13 cellular contexts compared by ENCODE assay signal in the genomic region with DNA sequence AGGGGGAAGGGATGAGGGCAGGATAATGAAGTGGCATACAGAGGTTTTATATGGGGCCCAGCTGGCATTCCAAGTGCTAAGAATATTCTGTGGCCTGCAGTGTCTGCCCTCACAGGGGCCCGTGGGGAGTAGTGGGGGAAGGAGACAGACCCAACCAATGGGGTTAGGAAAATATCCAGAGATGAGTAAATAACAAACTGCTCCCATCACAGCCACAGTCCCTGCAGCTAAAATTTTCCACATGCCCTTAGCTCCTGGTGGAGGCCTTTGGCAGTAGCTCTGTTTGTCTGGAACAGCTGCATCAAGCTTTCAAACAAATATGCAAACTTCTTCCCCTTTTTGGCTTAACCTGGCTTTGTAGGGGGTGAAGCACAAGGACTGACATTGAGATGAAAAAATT. TPM values are rescaled to one million over a fixed set of nuclear protein-coding genes. Genes with fewer than 3 reads are reported as not detected.
DNase-seq lines count a peak whose midpoint lies in the region; TF ChIP-seq lines count a peak whose summit lies in the region.
"Had no signal": no experiment of that assay in that cellular context is flagged by ENCODE, and none has a peak within 500 bp of the region (broad histone marks: within the 10 kb centered on the region; RNA-seq: fewer than 3 reads in every experiment).

No MANE protein-coding gene starts in this region.

- CTCF ChIA-PET in AG04450 (lab: Charles Lee): interaction anchor here (0.6 to 5.5 kb wide), 5 partner anchors 10 to 135 kb away, joined by 3 to 47 read pairs (median 6); a partner anchor contains a TSS

- H3K27me3 ChIP-seq in AG04450 (ENCODE audit: control insufficient read depth, insufficient read depth, low read length) (no peaks in the 10 kb centered on the region), esophagus muscularis mucosa (no peaks in the 10 kb centered on the region), stomach (no peaks in the 10 kb centered on the region)
- H3K27me3 ChIP-seq: neural progenitor cell, upper lobe of left lung had no signal

- POLR2A ChIA-PET in AG04450 (lab: Yijun Ruan, JAX): no interaction called here

- intact Hi-C loops in esophagus muscularis mucosa (cut with DNase I): no loop called here
- intact Hi-C loops in stomach (cut with DNase I; ENCODE audit: low total_unique reads): no loop called here

- H3K9me3 ChIP-seq in AG04450 (ENCODE audit: control insufficient read depth, insufficient read depth, low read length) (no peaks in the 10 kb centered on the region), esophagus muscularis mucosa (no peaks in the 10 kb centered on the region), stomach (no peaks in the 10 kb centered on the region)
- H3K9me3 ChIP-seq: heart left ventricle, upper lobe of left lung had no signal

- no peak for TF ChIP-seq POLR2A in esophagus muscularis mucosa (IDR thresholded peaks at IDR 0.05; ENCODE audit: low read depth)
- TF ChIP-seq POLR2A in stomach (IDR thresholded peaks at IDR 0.05): no peak

- 14% methylated on average over 1 of the region's 1 CpG for WGBS in esophagus muscularis mucosa
- 13 to 42% (median 20%) methylated on average over 1 of the region's 1 CpG for WGBS in stomach, 5 donors

- TF ChIP-seq CTCF in AG04450 (IDR thresholded peaks at IDR 0.05; ENCODE audit: low read depth, low read length) (peak; percentile 29; the same call in 1 of the 2 replicates), esophagus muscularis mucosa (IDR thresholded peaks at IDR 0.05) (no peak), stomach (IDR thresholded peaks at IDR 0.05) (no peak)

- TF ChIP-seq EP300 in esophagus muscularis mucosa (IDR thresholded peaks at IDR 0.05): no peak
- no peak for TF ChIP-seq EP300 in stomach (IDR thresholded peaks at IDR 0.05)

- H3K4me3 ChIP-seq in AG04450 (ENCODE audit: low read depth, low read length): no peak overlapping the region
- H3K4me3 ChIP-seq in esophagus muscularis mucosa: peak overlapping the region in 1 of 4 donors; percentile 12
- no peak overlapping the region for H3K4me3 ChIP-seq in stomach
- H3K4me3 ChIP-seq: neural progenitor cell, upper lobe of left lung had no signal

- H3K4me1 ChIP-seq in esophagus muscularis mucosa: peaks cover 0 to 33% (median 13%) of the 10 kb centered on the region in 4 donors
- H3K4me1 ChIP-seq in stomach: no peaks in the 10 kb centered on the region

- DNase-seq in AG04450 (ENCODE audit: low read depth, low spot score) (no peak), NCI-H69 (lab: John Stamatoyannopoulos, UW) (peak; percentile 33), esophagus muscularis mucosa (ENCODE audit: extremely low spot score) (no peak), myocyte (ENCODE audit: low read depth) (peak; percentile 93), NCI-H1048 (lab: John Stamatoyannopoulos, UW) (no peak), ecto neural progenitor cell (ENCODE audit: low spot score) (no peak), stomach (no peak), NCI-H510A (lab: John Stamatoyannopoulos, UW) (no peak)
- DNase-seq: GOT3, upper lobe of left lung, WERI-Rb-1 had no signal

- peak overlapping the region; percentile 47 for H3K27ac ChIP-seq in AG04450 (ENCODE audit: low read depth, low read length)
- peak overlapping the region; percentile 35 to 77 (median 68) for H3K27ac ChIP-seq in esophagus muscularis mucosa (replicated peaks in 1 of 4)
- peak overlapping the region in 2 of 5 donors; percentile 41 to 75 for H3K27ac ChIP-seq in stomach
- H3K27ac ChIP-seq: neural progenitor cell, WERI-Rb-1 had no signal

- H3K36me3 ChIP-seq in esophagus muscularis mucosa (no peaks in the 10 kb centered on the region), stomach (no peaks in the 10 kb centered on the region)
- H3K36me3 ChIP-seq: heart left ventricle, neural progenitor cell, upper lobe of left lung, WERI-Rb-1 had no signal

RNA-seq across cellular contexts. Expression of a gene that starts 3.1 kb away (rescaled TPM):
- 87.1 and 92.9 TPM in 2 replicates for polyA plus RNA-seq in AG04450 (2011; rRNA removed)
- polyA minus RNA-seq in AG04450 (2011; rRNA and poly(A)+ RNA removed): 49.2 and 73.1 TPM in 2 replicates
- 10 to 100 TPM; 29.8 to 57.3 (median 39.6) TPM for total RNA-seq in esophagus muscularis mucosa
- 42.1 and 67.7 TPM in 2 replicates for total RNA-seq in myocyte
- 31.6 TPM for polyA plus RNA-seq in myocyte (2012)
- 10 to 100 TPM in 2 of 5 donors, 1 to 10 TPM in 3; 4.9 to 28.0 (median 8.9) TPM for total RNA-seq in stomach
- polyA plus RNA-seq in stomach: 10 to 100 TPM in 1 of 3 donors, 1 to 10 TPM in 2; 2.6 to 16.7 (median 6.2) TPM

RNA-seq across cellular contexts. Expression of a gene that starts 10.5 kb away (rescaled TPM):
- 38.4 and 49.1 TPM in 2 replicates for polyA plus RNA-seq in AG04450 (2011; rRNA removed)
- 11.9 and 19.9 TPM in 2 replicates for polyA minus RNA-seq in AG04450 (2011; rRNA and poly(A)+ RNA removed)
- 1 to 10 TPM; 5.4 to 8.3 (median 6.8) TPM for total RNA-seq in esophagus muscularis mucosa
- total RNA-seq in myocyte: 28.2 and 29.2 TPM in 2 replicates
- 21.9 TPM for polyA plus RNA-seq in myocyte (2012)
- total RNA-seq in stomach: 10 to 100 TPM in 4 of 5 donors, not detected in 1; 12.5 to 57.1 (median 24.6) TPM
- polyA plus RNA-seq in stomach: 10 to 100 TPM in 2 of 3 donors, 1 to 10 TPM in 1; 9.5 to 19.8 (median 13.5) TPM

Comparison
In these comparisons a context has a peak if more than half of its experiments do, and no peak if none do; other contexts are left out.
1. DNase-seq: peak in NCI-H69 (single experiment) and myocyte (single experiment); none in AG04450 (single experiment), esophagus muscularis mucosa (single experiment), NCI-H1048 (single experiment), ecto neural progenitor cell (single experiment), stomach (single experiment) and NCI-H510A (single experiment).